In genomic region chr11:579830-580601, GRCh38 we compare ENCODE assay signal across 1 cellular context.
TF ChIP-seq lines count a peak whose summit lies in the region.

No MANE protein-coding gene starts in this region.

TF ChIP-seq in H1, 55 proteins besides CTCF, POLR2A, EP300 and RAD21:
- TF ChIP-seq TCF12 (IDR thresholded peaks at IDR 0.05; ENCODE audit: low read depth, low read length) (no peak), CREB1 (IDR thresholded peaks at IDR 0.05) (no peak), CBX5 (IDR thresholded peaks at IDR 0.05; ENCODE audit: low read depth, low read length) (no peak), YY1 (IDR thresholded peaks at IDR 0.05; ENCODE audit: low read depth, low read length) (no peak), SIRT6 (IDR thresholded peaks at IDR 0.05; ENCODE audit: low read length) (no peak), FOSL1 (IDR thresholded peaks at IDR 0.05; ENCODE audit: insufficient read depth, low read depth, low read length) (no peak), NRF1 (IDR thresholded peaks at IDR 0.05; ENCODE audit: low read depth, low read length) (no peak), GABPA (IDR thresholded peaks at IDR 0.05; ENCODE audit: borderline replicate concordance, insufficient read depth, low read length) (no peak), E2F6 (IDR thresholded peaks at IDR 0.05) (no peak), SP4 (IDR thresholded peaks at IDR 0.05; ENCODE audit: low read length) (no peak), CHD2 (IDR thresholded peaks at IDR 0.05; ENCODE audit: low read length) (no peak), TAF7 (optimal IDR thresholded peaks at IDR 0.05; ENCODE audit: borderline replicate concordance, low read depth, low read length) (no peak), RFX5 (IDR thresholded peaks at IDR 0.05; ENCODE audit: borderline replicate concordance, low read depth, low read length) (no peak), BCL11A (IDR thresholded peaks at IDR 0.05; ENCODE audit: low read depth in 2 of 2, low read length in 2 of 2) (no peak), MAX (IDR thresholded peaks at IDR 0.05) (no peak)
